ENCODE assay signal across 21 cellular contexts in the genomic region with DNA sequence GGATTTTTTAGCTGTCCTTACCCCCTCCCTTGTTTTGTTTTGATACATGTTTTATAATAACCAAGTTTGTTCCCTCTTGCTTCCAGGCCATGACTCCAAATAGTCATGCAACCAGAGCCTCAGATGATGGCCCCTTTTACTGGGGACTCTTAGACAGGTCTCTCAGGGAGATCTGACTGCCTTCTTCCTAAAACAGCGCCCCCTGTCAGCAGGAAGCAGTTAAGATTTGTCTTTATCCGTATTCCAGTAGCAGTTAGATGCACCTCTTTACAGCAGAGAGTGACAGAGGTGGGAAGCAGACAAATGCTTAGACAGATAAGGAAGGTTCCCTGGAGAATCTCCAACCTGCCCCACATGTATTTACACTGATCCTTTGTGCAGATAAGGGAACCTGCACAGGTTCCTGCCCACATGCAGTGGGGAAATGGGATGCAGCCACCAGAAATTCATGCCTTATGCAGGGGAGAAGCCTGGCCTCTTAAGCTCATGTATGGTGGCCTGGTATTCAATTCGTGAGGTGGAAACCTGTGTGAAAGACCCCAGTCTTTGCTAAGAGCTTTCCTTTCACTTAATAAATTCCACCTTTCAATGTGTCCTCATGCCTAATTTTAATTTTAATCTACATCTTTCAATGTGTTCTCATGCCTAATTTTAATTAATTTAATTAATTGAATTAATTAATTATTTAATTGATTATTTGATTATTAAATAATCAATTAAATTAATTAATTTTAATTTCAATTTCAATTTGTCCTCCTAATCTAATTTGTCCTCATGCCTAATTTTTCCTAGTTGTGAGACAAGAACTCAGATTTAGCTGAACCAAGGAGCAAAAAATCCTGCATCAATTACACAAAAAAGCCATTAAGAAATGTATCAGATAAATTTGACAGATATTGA. TPM values are rescaled to one million over a fixed set of nuclear protein-coding genes. Genes with fewer than 3 reads are reported as not detected.
A peak's percentile ranks its signal among the peaks of the same experiment; 100 is the strongest.
DNase-seq lines count a peak whose midpoint lies in the region; ATAC-seq, FAIRE-seq and TF ChIP-seq lines count a peak whose summit lies in the region.
"Had no signal": no experiment of that assay in that cellular context is flagged by ENCODE, and none has a peak within 500 bp of the region (broad histone marks: within the 10 kb centered on the region; RNA-seq: fewer than 3 reads in every experiment).

No MANE protein-coding gene starts in this region.

- FAIRE-seq in K562 (lab: Jason Lieb, UNC), result no peak
- FAIRE-seq: GM18507, TTC549 had no signal

- H3K27ac ChIP-seq in SK-N-SH (ENCODE audit: low read depth in 2 of 2, low read length in 1 of 2), result no peak overlapping the region
- H3K27ac ChIP-seq in K562 (ENCODE audit: extremely low read depth, low read depth, low read length), result no peak overlapping the region
- no peak overlapping the region for H3K27ac ChIP-seq in neural progenitor cell
- H3K27ac ChIP-seq in heart right ventricle, result no peak overlapping the region
- H3K27ac ChIP-seq: body of pancreas, HL-60, right atrium auricular region had no signal

- no peak overlapping the region for H3K27ac Mint-ChIP-seq in neural progenitor cell
- no peak overlapping the region for H3K27ac Mint-ChIP-seq in activated naive CD8-positive, alpha-beta T cell treated with anti-CD3 and anti-CD28 coated beads for 36 hours
- H3K27ac Mint-ChIP-seq: activated naive CD4-positive, alpha-beta T cell treated with anti-CD3 and anti-CD28 coated beads, Interleukin-2, amount 50 U/mL, for 24 hours; nephron had no signal

- intact Hi-C loops in K562 (cut with micrococcal nuclease), result no loop called here
- intact Hi-C loops in heart right ventricle (cut with DNase I), result no loop called here

- H3K9me1 ChIP-seq in K562 (ENCODE audit: control insufficient read depth, insufficient read depth, low read length), result no peaks in the 10 kb centered on the region

- H3K27me3 ChIP-seq in SK-N-SH (ENCODE audit: insufficient read depth), result no peaks in the 10 kb centered on the region
- no peaks in the 10 kb centered on the region for H3K27me3 ChIP-seq in K562 (ENCODE audit: control insufficient read depth in 2 of 2, insufficient read depth in 2 of 2, low read length in 2 of 2)
- H3K27me3 ChIP-seq in neural progenitor cell, result no peaks in the 10 kb centered on the region
- peaks cover 0 to 6% (median 0%) of the 10 kb centered on the region in 7 donors for H3K27me3 ChIP-seq in heart right ventricle
- H3K27me3 ChIP-seq: body of pancreas, right atrium auricular region had no signal

- in situ Hi-C loops in K562 (cut with MboI), result no loop called here

- no peaks in the 10 kb centered on the region for H4K20me1 ChIP-seq in SK-N-SH (ENCODE audit: insufficient read depth)
- H4K20me1 ChIP-seq in K562 (replicated peaks; ENCODE audit: control insufficient read depth, insufficient read depth, low read length), result no peaks in the 10 kb centered on the region
- no peaks in the 10 kb centered on the region for H4K20me1 ChIP-seq in neural progenitor cell (ENCODE audit: low read depth)

- H3K36me3 ChIP-seq in SK-N-SH (replicated peaks in 1 of 2; ENCODE audit: control insufficient read depth in 1 of 2, insufficient read depth in 2 of 2, low read length in 1 of 2) (no peaks in the 10 kb centered on the region), K562 (ENCODE audit: control insufficient read depth, insufficient read depth, low read length) (no peaks in the 10 kb centered on the region), neural progenitor cell (no peaks in the 10 kb centered on the region), heart right ventricle (no peaks in the 10 kb centered on the region)
- H3K36me3 ChIP-seq: right atrium auricular region had no signal

- TF ChIP-seq RAD21 in SK-N-SH (IDR thresholded peaks at IDR 0.05; ENCODE audit: low read length), result no peak
- TF ChIP-seq RAD21 in K562 (CRISPR knock-in tag; conservative IDR thresholded peaks at IDR 0.05 in 1 of 2, IDR thresholded peaks at IDR 0.05 in 1 of 2), result no peak

- ATAC-seq in SK-N-SH treated with all-trans-retinoic acid at 6 μM for 48 hours, result no peak
- ATAC-seq in K562, result no peak
- no peak for ATAC-seq in heart right ventricle
- ATAC-seq: body of pancreas had no signal

- CTCF ChIA-PET in SK-N-SH (lab: Yijun Ruan, JAX), result no interaction called here
- CTCF ChIA-PET in K562 (lab: Yijun Ruan, JAX; ENCODE audit: low intra/inter-chr PET ratio), result no interaction called here

- POLR2A ChIA-PET in SK-N-SH (lab: Yijun Ruan, JAX), result no interaction called here
- POLR2A ChIA-PET in K562 (lab: Yijun Ruan, JAX), result interaction anchor here (0.6 kb wide), 1 partner anchor 1322 kb away, joined by 3 read pairs; no protein-coding TSS in a partner anchor

- no TSS peak for BruUV-seq in K562 (replicated peaks; lab: Mats Ljungman, UMichigan)

- WGBS in SK-N-SH (ENCODE audit: low lambda C conversion rate), result 2% methylated on average over 3 of the region's 3 CpGs
- WGBS in K562 (ENCODE audit: insufficient coverage, low coverage, missing lambda C conversion rate), result 56% methylated on average over 3 of the region's 3 CpGs
- 36 to 47% methylated on average over 3 of the region's 3 CpGs for WGBS in heart right ventricle, 2 donors

- TF ChIP-seq POLR2A in K562 (conservative IDR thresholded peaks at IDR 0.05), result no peak

- no peaks in the 10 kb centered on the region for H3K36me3 Mint-ChIP-seq in neural progenitor cell
- peaks cover 6% of the 10 kb centered on the region for H3K36me3 Mint-ChIP-seq in activated naive CD8-positive, alpha-beta T cell treated with anti-CD3 and anti-CD28 coated beads for 36 hours

- H3K4me3 ChIP-seq in SK-N-SH (ENCODE audit: low read depth in 2 of 2, low read length in 1 of 2) (no peak overlapping the region), LNCaP clone FGC (ENCODE audit: low read depth, low read length) (no peak overlapping the region), K562 (no peak overlapping the region), neural progenitor cell (no peak overlapping the region), heart right ventricle (no peak overlapping the region)
- H3K4me3 ChIP-seq: body of pancreas, right atrium auricular region had no signal

- DNase-seq in SK-N-SH (no peak), LNCaP clone FGC (ENCODE audit: low read depth) (no peak), K562 (ENCODE audit: extremely low read depth in 1 of 4, low spot score in 3 of 4) (peak in 2 of 4 experiments; percentile 16 to 35), neural progenitor cell (ENCODE audit: low spot score) (no peak), heart right ventricle (no peak), pons (ENCODE audit: low spot score) (no peak)
- DNase-seq in activated naive CD8-positive, alpha-beta T cell treated with anti-CD3 and anti-CD28 coated beads for 36 hours, result no peak
- DNase-seq: activated T-cell treated with anti-CD3 and anti-CD28 coated beads, Interleukin-2, amount 50 U/mL, for 1 hour; body of pancreas; GDM1; islet precursor cell; KG1; NCI-H146; NCI-H446 had no signal

- TF ChIP-seq CTCF in SK-N-SH (IDR thresholded peaks at IDR 0.05) (peak; percentile 38), LNCaP clone FGC (IDR thresholded peaks at IDR 0.05; ENCODE audit: control insufficient read depth, extremely low read depth, insufficient read depth) (0 out of 2 replicates have a peak, but pooled peaks have one; percentile 10), K562 (IDR thresholded peaks at IDR 0.05 in 2 of 3, conservative IDR thresholded peaks at IDR 0.05 in 1 of 3; ENCODE audit: insufficient read depth in 2 of 3, low read depth in 1 of 3, low read length in 3 of 3) (peak in 2 of 3 experiments; percentile 15 to 49; a peak in 4 of 6 replicates), neural progenitor cell (IDR thresholded peaks at IDR 0.05) (peak; percentile 23), heart right ventricle (IDR thresholded peaks at IDR 0.05) (no peak)

- H2AFZ ChIP-seq in SK-N-SH (ENCODE audit: low read depth), result no peak overlapping the region
- no peak overlapping the region for H2AFZ ChIP-seq in K562 (ENCODE audit: low read depth, low read length)
- H2AFZ ChIP-seq in neural progenitor cell (replicated peaks), result no peak overlapping the region

- peaks cover 5% of the 10 kb centered on the region for H3K27me3 Mint-ChIP-seq in neural progenitor cell (ENCODE audit: insufficient read depth, low read depth)
- H3K27me3 Mint-ChIP-seq in activated naive CD8-positive, alpha-beta T cell treated with anti-CD3 and anti-CD28 coated beads for 36 hours, result no peaks in the 10 kb centered on the region
- H3K27me3 Mint-ChIP-seq: activated naive CD4-positive, alpha-beta T cell treated with anti-CD3 and anti-CD28 coated beads, Interleukin-2, amount 50 U/mL, for 24 hours had no signal

- peaks cover 8% of the 10 kb centered on the region for H3K9me3 Mint-ChIP-seq in neural progenitor cell
- H3K9me3 Mint-ChIP-seq in activated naive CD8-positive, alpha-beta T cell treated with anti-CD3 and anti-CD28 coated beads for 36 hours, result peaks cover 13% of the 10 kb centered on the region

- H3K4me2 ChIP-seq in SK-N-SH (no peak overlapping the region), K562 (ENCODE audit: insufficient read depth, low read length) (no peak overlapping the region), neural progenitor cell (no peak overlapping the region)

- H3K9ac ChIP-seq in SK-N-SH, result no peak overlapping the region
- H3K9ac ChIP-seq in K562 (ENCODE audit: insufficient read depth in 1 of 2, low read depth in 2 of 2, low read length in 2 of 2), result no peak overlapping the region
- no peak overlapping the region for H3K9ac ChIP-seq in neural progenitor cell

- no peaks in the 10 kb centered on the region for H3K4me1 Mint-ChIP-seq in neural progenitor cell
- peaks cover 4% of the 10 kb centered on the region for H3K4me1 Mint-ChIP-seq in activated naive CD8-positive, alpha-beta T cell treated with anti-CD3 and anti-CD28 coated beads for 36 hours

- no peak overlapping the region for H3K4me3 Mint-ChIP-seq in neural progenitor cell
- no peak overlapping the region for H3K4me3 Mint-ChIP-seq in activated naive CD8-positive, alpha-beta T cell treated with anti-CD3 and anti-CD28 coated beads for 36 hours
- H3K4me3 Mint-ChIP-seq: activated naive CD4-positive, alpha-beta T cell treated with anti-CD3 and anti-CD28 coated beads, Interleukin-2, amount 50 U/mL, for 24 hours; nephron had no signal

- no peaks in the 10 kb centered on the region for H3K9me2 ChIP-seq in SK-N-SH

- H3K4me1 ChIP-seq in SK-N-SH (ENCODE audit: control insufficient read depth in 1 of 2, insufficient read depth in 2 of 2, low read depth in 1 of 2, low read length in 1 of 2), result no peaks in the 10 kb centered on the region
- peaks cover 3 to 37% of the 10 kb centered on the region in 2 experiments; a peak in 4 of 5 replicates for H3K4me1 ChIP-seq in K562 (replicated peaks in 1 of 2; ENCODE audit: control insufficient read depth in 2 of 2, insufficient read depth in 2 of 2, low read length in 2 of 2)
- no peaks in the 10 kb centered on the region for H3K4me1 ChIP-seq in neural progenitor cell
- H3K4me1 ChIP-seq in heart right ventricle, result no peaks in the 10 kb centered on the region
- H3K4me1 ChIP-seq: body of pancreas, right atrium auricular region had no signal

- no peaks in the 10 kb centered on the region for H3K79me2 ChIP-seq in SK-N-SH (ENCODE audit: insufficient read depth)
- H3K79me2 ChIP-seq in K562 (ENCODE audit: control insufficient read depth, insufficient read depth, low read length), result no peaks in the 10 kb centered on the region
- H3K79me2 ChIP-seq in neural progenitor cell (ENCODE audit: low read depth), result no peaks in the 10 kb centered on the region

- H3F3A ChIP-seq in SK-N-SH (replicated peaks; ENCODE audit: insufficient read depth), result no peaks in the 10 kb centered on the region
- H3F3A ChIP-seq in neural progenitor cell (ENCODE audit: low read depth), result no peaks in the 10 kb centered on the region

- TF ChIP-seq EP300 in SK-N-SH (IDR thresholded peaks at IDR 0.05; ENCODE audit: borderline replicate concordance in 1 of 2, low read depth in 1 of 2, low read length in 1 of 2) (no peak), K562 (IDR thresholded peaks at IDR 0.05; ENCODE audit: low read length) (no peak)

- H3K9me3 ChIP-seq in SK-N-SH, result no peaks in the 10 kb centered on the region
- peaks cover 12% of the 10 kb centered on the region; the same call in 1 of the 2 replicates for H3K9me3 ChIP-seq in K562 (replicated peaks; ENCODE audit: control insufficient read depth, insufficient read depth, low read depth, low read length)
- H3K9me3 ChIP-seq in neural progenitor cell (ENCODE audit: low read depth), result peaks cover 21% of the 10 kb centered on the region
- H3K9me3 ChIP-seq in heart right ventricle, result peaks cover 0 to 60% (median 11%) of the 10 kb centered on the region in 11 donors

RNA-seq across cellular contexts. Expression of gene GLYAT, which starts 11.5 kb away (rescaled TPM):
- not detected in 2 replicates for polyA plus RNA-seq in SK-N-SH (2012; rRNA removed)
- not detected in 2 replicates for polyA plus RNA-seq in SK-N-SH (2012; cell fraction: cytosol; rRNA removed)
- polyA plus RNA-seq in SK-N-SH (2012; cell fraction: nucleus; rRNA removed), result not detected in 2 replicates
- total RNA-seq in K562 (2011; cell fraction: chromatin; rRNA removed; ENCODE audit: low replicate concordance), result not detected in 2 replicates
- not detected in 2 replicates for total RNA-seq in K562 (2011; cell fraction: nucleolus; rRNA removed)
- total RNA-seq in K562 (2011; cell fraction: nucleoplasm; rRNA removed), result not detected in 2 replicates
- not detected in 2 replicates for total RNA-seq in K562 (2014; rRNA removed)
- not detected in 2 replicates for total RNA-seq in K562 (2014; rRNA removed; fragmentation: Illumina TruSeq; extraction: Trizol)
- total RNA-seq in K562 (2015; rRNA removed; fragmentation: Illumina TruSeq; extraction: Trizol), result not detected in 2 replicates
- not detected in 2 replicates for total RNA-seq in K562 (2021)
- not detected in 2 replicates for polyA plus RNA-seq in K562 (2011; rRNA removed)
- polyA plus RNA-seq in K562 (2011; cell fraction: cytosol; rRNA removed), result not detected in 2 replicates
- polyA plus RNA-seq in K562 (2011; cell fraction: nucleus; rRNA removed), result not detected in 2 replicates
- polyA plus RNA-seq in K562 (2012), result not detected in 2 replicates
- not detected in 2 replicates for polyA plus RNA-seq in K562 (2014; fragmentation: Illumina TruSeq; extraction: Trizol)
- not detected for polyA plus RNA-seq in K562 (2014; fragmentation: Nextera tagmentation; extraction: Ambion mirVana)
- 0.47 TPM in 1 of 2 replicates, not detected in the other for polyA plus RNA-seq in K562 (2014; rRNA removed)
- polyA minus RNA-seq in K562 (2011; rRNA and poly(A)+ RNA removed), result not detected in 2 replicates
- not detected in 2 replicates for polyA minus RNA-seq in K562 (2011; cell fraction: cytosol; rRNA and poly(A)+ RNA removed)
- polyA minus RNA-seq in K562 (2011; cell fraction: nucleus; rRNA and poly(A)+ RNA removed), result not detected in 2 replicates
- total RNA-seq in neural progenitor cell (ENCODE audit: low replicate concordance), result not detected in 2 replicates
- total RNA-seq in heart right ventricle, result under 1 TPM in 4 of 10 donors, not detected in 6; 0.22 to 0.79 (median 0.50) TPM
- polyA plus RNA-seq in heart right ventricle, result under 1 TPM in 1 of 2 donors, not detected in 1; 0.29 TPM
- total RNA-seq in activated naive CD8-positive, alpha-beta T cell treated with anti-CD3 and anti-CD28 coated beads for 36 hours, result not detected
- total RNA-seq: right atrium auricular region had no signal

Comparison
In these comparisons a context has a peak if more than half of its experiments do, and no peak if none do; other contexts are left out.
1. CTCF ChIP-seq: peak in SK-N-SH (single experiment), LNCaP clone FGC (single experiment), K562 (2 of 3) and neural progenitor cell (single experiment); none in heart right ventricle (0 of 9).
2. Of the 27 proteins assayed by ChIP-seq in both K562 and SK-N-SH: peak only in K562: none; only in SK-N-SH: none; in both: CTCF; in neither: 26.